8 cellular contexts compared by ENCODE assay signal in the genomic region with DNA sequence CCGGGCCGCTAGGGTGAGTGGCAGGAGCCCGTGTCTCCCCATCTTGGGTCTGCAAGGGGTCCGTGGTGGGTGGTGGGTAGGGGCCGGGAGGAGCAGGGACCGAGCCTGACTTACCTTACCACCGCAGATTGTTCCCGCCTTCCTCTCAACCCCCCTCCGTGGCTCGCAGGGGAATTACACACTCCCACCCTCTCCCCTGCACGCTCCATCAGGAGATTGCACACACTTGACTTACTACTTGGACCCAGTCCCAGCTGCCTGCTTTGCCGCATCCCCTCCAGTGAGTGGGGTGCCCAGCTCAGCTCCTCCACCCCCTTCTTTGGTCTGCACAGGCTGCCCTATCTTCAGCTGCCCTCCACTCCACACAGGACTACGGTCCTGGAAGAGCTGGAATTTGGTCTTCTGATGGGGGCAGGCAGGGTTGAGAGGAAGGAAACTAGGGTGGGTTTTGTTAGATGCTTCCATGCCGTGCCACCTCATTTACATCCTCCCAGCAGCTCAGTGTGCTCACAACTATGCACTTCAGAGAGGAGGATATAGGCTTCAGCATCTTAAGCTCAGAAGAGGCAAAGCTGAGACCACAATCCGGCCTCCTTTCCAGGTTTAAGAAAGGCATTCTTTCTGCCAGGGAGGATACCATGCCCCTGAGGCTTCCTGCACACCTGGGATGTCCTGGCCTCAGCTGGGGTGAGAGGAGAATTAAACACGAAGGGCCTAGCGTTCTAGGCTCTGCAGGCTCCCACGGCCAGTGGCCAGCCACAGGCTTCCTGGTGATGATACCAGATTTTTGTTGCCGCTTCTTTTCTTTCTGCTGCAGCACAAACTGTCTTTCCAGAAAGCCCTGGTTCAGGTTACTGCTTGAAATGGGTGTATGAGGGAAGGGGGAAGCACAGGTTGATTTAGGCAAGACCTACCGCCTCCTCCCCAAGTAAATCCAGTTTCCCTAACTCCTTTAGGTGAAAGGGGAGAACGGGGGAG. TPM values are rescaled to one million over a fixed set of nuclear protein-coding genes. Genes with fewer than 3 reads are reported as not detected.
DNase-seq lines count a peak whose midpoint lies in the region; ATAC-seq, FAIRE-seq and TF ChIP-seq lines count a peak whose summit lies in the region.

No MANE protein-coding gene starts in this region.

- DNase-seq in GM06990 (ENCODE audit: extremely low read depth, insufficient read length) (no peak), NCI-H510A treated with DMSO at 0.1 percent for 48 hours (lab: John Stamatoyannopoulos, UW) (peak; percentile 22), pancreas (peak in 3 of 6 donors; percentile 30 to 79 (median 36)), medulla oblongata (ENCODE audit: extremely low spot score) (no peak), HUDEP-2 (lab: John Stamatoyannopoulos, UW; ENCODE audit: unreplicated experiment in 76 of 76) (no peak)
- DNase-seq in effector memory CD8-positive, alpha-beta T cell = no peak

- no peak overlapping the region for H3K27ac Mint-ChIP-seq in effector memory CD8-positive, alpha-beta T cell

- H3K36me3 Mint-ChIP-seq in effector memory CD8-positive, alpha-beta T cell (ENCODE audit: insufficient read depth) = peaks cover 14% of the 10 kb centered on the region

- no peak for ATAC-seq in effector memory CD8-positive, alpha-beta T cell (replicated peaks)
- ATAC-seq in pancreas (no peak), GM19023 (IDR thresholded peaks at IDR 0.05; ENCODE audit: unreplicated experiment) (no peak), GM21737 (IDR thresholded peaks at IDR 0.05; ENCODE audit: unreplicated experiment) (no peak)

- no peaks in the 10 kb centered on the region for H3K36me3 ChIP-seq in GM06990 (ENCODE audit: control insufficient read depth, insufficient read depth, low read length)
- no peaks in the 10 kb centered on the region for H3K36me3 ChIP-seq in pancreas

- TF ChIP-seq CTCF in GM06990 (IDR thresholded peaks at IDR 0.05; ENCODE audit: insufficient read depth, low read length, poor library complexity, severe bottlenecking) (no peak), pancreas (IDR thresholded peaks at IDR 0.05) (no peak)

- H3K27me3 ChIP-seq in GM06990 (replicated peaks; ENCODE audit: control insufficient read depth, insufficient read depth, low read length) (peaks cover 3% of the 10 kb centered on the region), pancreas (no peaks in the 10 kb centered on the region)

- intact Hi-C loops in pancreas (cut with DNase I) = no loop called here

- H3K27ac ChIP-seq in pancreas = peak overlapping the region in 1 of 4 donors; percentile 96

- no peaks in the 10 kb centered on the region for H3K9me3 ChIP-seq in pancreas

- peak overlapping the region; percentile 83 to 93 for H3K4me3 Mint-ChIP-seq in effector memory CD8-positive, alpha-beta T cell

- no peak for FAIRE-seq in pancreas (lab: Jason Lieb, UNC)

- H3K27me3 Mint-ChIP-seq in effector memory CD8-positive, alpha-beta T cell = no peaks in the 10 kb centered on the region

- H3K4me1 ChIP-seq in pancreas = peaks cover 41 to 54% (median 46%) of the 10 kb centered on the region in 3 donors

- peak overlapping the region; percentile 30 for H3K4me3 ChIP-seq in GM06990 (replicated peaks; ENCODE audit: low read depth, low read length)
- H3K4me3 ChIP-seq in pancreas = peak overlapping the region in 3 of 4 donors; percentile 68 to 85 (median 77)

- H3K4me1 Mint-ChIP-seq in effector memory CD8-positive, alpha-beta T cell (ENCODE audit: low read depth in 2 of 2) = peaks cover 26 to 31% of the 10 kb centered on the region in 2 donors

- no peaks in the 10 kb centered on the region for H3K9me3 Mint-ChIP-seq in effector memory CD8-positive, alpha-beta T cell

- 64 to 77% methylated on average over 21 of the region's 21 CpGs for WGBS in pancreas, 2 donors

RNA-seq across cellular contexts. Expression of a gene that starts 2.3 kb away (rescaled TPM):
- total RNA-seq in pancreas = 10 to 100 TPM in 3 of 6 donors, 1 to 10 TPM in 3; 7.8 to 18.6 (median 10.5) TPM
- 1 to 10 TPM; 5.4 to 5.8 TPM for polyA plus RNA-seq in pancreas
